Comparison of ENCODE assay signal across 15 cellular contexts in genomic region chr3:52222319-52223221, GRCh38. TPM values are rescaled to one million over a fixed set of nuclear protein-coding genes. Genes with fewer than 3 reads are reported as not detected.
A peak's percentile ranks its signal among the peaks of the same experiment; 100 is the strongest.
DNase-seq lines count a peak whose midpoint lies in the region; ATAC-seq and TF ChIP-seq lines count a peak whose summit lies in the region.
"Had no signal": no experiment of that assay in that cellular context is flagged by ENCODE, and none has a peak within 500 bp of the region (broad histone marks: within the 10 kb centered on the region; RNA-seq: fewer than 3 reads in every experiment).

No MANE protein-coding gene starts in this region.

- DNase-seq in T-helper 2 cell treated with Interferon-gamma antibody and Interleukin-4, amounts not matched to agents 5 μg/mL and 100 μg/mL, for 36 hours (ENCODE audit: low spot score): no peak
- no peak for DNase-seq in T-helper 2 cell
- no peak for DNase-seq in activated T-helper 1 cell treated with anti-CD3 and anti-CD28 coated beads, Interleukin-12 subunit alpha, Interleukin-12 subunit beta, Interleukin-2, Interleukin-4 antibody, amounts not matched to agents 30 ng/mL and 10 ng/mL and 1 ng/mL, durations not matched to agents 14 hours and 24 hours and 36 hours (ENCODE audit: low spot score)
- DNase-seq in sciatic nerve (ENCODE audit: low spot score): peak; percentile 59
- no peak for DNase-seq in esophagus muscularis mucosa (ENCODE audit: extremely low spot score)
- DNase-seq: 8988T, kidney glomerular epithelial cell, NCI-H1436 treated with DMSO at 0.1 percent for 48 hours, NCI-H510A treated with DMSO at 0.1 percent for 48 hours, T1000 had no signal

- 95% methylated on average over 24 of the region's 41 CpGs for WGBS in esophagus muscularis mucosa

- H3K27me3 Mint-ChIP-seq in T-helper 2 cell treated with Interferon-gamma antibody and Interleukin-4, amounts not matched to agents 5 μg/mL and 100 μg/mL, for 36 hours (ENCODE audit: low read depth): no peaks in the 10 kb centered on the region
- H3K27me3 Mint-ChIP-seq in activated T-helper 1 cell treated with anti-CD3 and anti-CD28 coated beads, Interleukin-12 subunit alpha, Interleukin-12 subunit beta, Interleukin-2, Interleukin-4 antibody, amounts not matched to agents 30 ng/mL and 10 ng/mL and 1 ng/mL, durations not matched to agents 14 hours and 24 hours and 36 hours (ENCODE audit: insufficient read depth): no peaks in the 10 kb centered on the region

- peaks cover 4% of the 10 kb centered on the region for H3K36me3 Mint-ChIP-seq in T-helper 2 cell treated with Interferon-gamma antibody and Interleukin-4, amounts not matched to agents 5 μg/mL and 100 μg/mL, for 36 hours (ENCODE audit: low read depth)
- peaks cover under 1% of the 10 kb centered on the region for H3K36me3 Mint-ChIP-seq in activated T-helper 1 cell treated with anti-CD3 and anti-CD28 coated beads, Interleukin-12 subunit alpha, Interleukin-12 subunit beta, Interleukin-2, Interleukin-4 antibody, amounts not matched to agents 30 ng/mL and 10 ng/mL and 1 ng/mL, durations not matched to agents 14 hours and 24 hours and 36 hours (ENCODE audit: low read depth)

- no peaks in the 10 kb centered on the region for H3K9me3 Mint-ChIP-seq in T-helper 2 cell treated with Interferon-gamma antibody and Interleukin-4, amounts not matched to agents 5 μg/mL and 100 μg/mL, for 36 hours
- no peaks in the 10 kb centered on the region for H3K9me3 Mint-ChIP-seq in activated T-helper 1 cell treated with anti-CD3 and anti-CD28 coated beads, Interleukin-12 subunit alpha, Interleukin-12 subunit beta, Interleukin-2, Interleukin-4 antibody, amounts not matched to agents 30 ng/mL and 10 ng/mL and 1 ng/mL, durations not matched to agents 14 hours and 24 hours and 36 hours

- TF ChIP-seq EP300 in esophagus muscularis mucosa (IDR thresholded peaks at IDR 0.05): no peak

- H3K4me3 Mint-ChIP-seq in T-helper 2 cell treated with Interferon-gamma antibody and Interleukin-4, amounts not matched to agents 5 μg/mL and 100 μg/mL, for 36 hours: peak overlapping the region; percentile 75
- peak overlapping the region; percentile 76 for H3K4me3 Mint-ChIP-seq in activated T-helper 1 cell treated with anti-CD3 and anti-CD28 coated beads, Interleukin-12 subunit alpha, Interleukin-12 subunit beta, Interleukin-2, Interleukin-4 antibody, amounts not matched to agents 30 ng/mL and 10 ng/mL and 1 ng/mL, durations not matched to agents 14 hours and 24 hours and 36 hours

- H3K27ac ChIP-seq in esophagus muscularis mucosa (replicated peaks in 1 of 4): no peak overlapping the region
- H3K27ac ChIP-seq: body of pancreas, testis had no signal

- H3K27me3 ChIP-seq in esophagus muscularis mucosa: no peaks in the 10 kb centered on the region
- H3K27me3 ChIP-seq: body of pancreas, testis had no signal

- H3K4me3 ChIP-seq in esophagus muscularis mucosa: no peak overlapping the region
- H3K4me3 ChIP-seq: body of pancreas, testis had no signal

- peak overlapping the region; percentile 82 for H3K27ac Mint-ChIP-seq in T-helper 2 cell treated with Interferon-gamma antibody and Interleukin-4, amounts not matched to agents 5 μg/mL and 100 μg/mL, for 36 hours
- peak overlapping the region; percentile 75 for H3K27ac Mint-ChIP-seq in activated T-helper 1 cell treated with anti-CD3 and anti-CD28 coated beads, Interleukin-12 subunit alpha, Interleukin-12 subunit beta, Interleukin-2, Interleukin-4 antibody, amounts not matched to agents 30 ng/mL and 10 ng/mL and 1 ng/mL, durations not matched to agents 14 hours and 24 hours and 36 hours

- ATAC-seq in sciatic nerve (no peak), HG03039 (IDR thresholded peaks at IDR 0.05; ENCODE audit: unreplicated experiment) (no peak)
- ATAC-seq: body of pancreas had no signal

- no peak for TF ChIP-seq POLR2A in esophagus muscularis mucosa (IDR thresholded peaks at IDR 0.05; ENCODE audit: low read depth)

- peaks cover 20 to 49% (median 46%) of the 10 kb centered on the region in 4 donors for H3K4me1 ChIP-seq in esophagus muscularis mucosa

- peaks cover 57% of the 10 kb centered on the region for H3K4me1 Mint-ChIP-seq in T-helper 2 cell treated with Interferon-gamma antibody and Interleukin-4, amounts not matched to agents 5 μg/mL and 100 μg/mL, for 36 hours (ENCODE audit: low read depth)
- H3K4me1 Mint-ChIP-seq in activated T-helper 1 cell treated with anti-CD3 and anti-CD28 coated beads, Interleukin-12 subunit alpha, Interleukin-12 subunit beta, Interleukin-2, Interleukin-4 antibody, amounts not matched to agents 30 ng/mL and 10 ng/mL and 1 ng/mL, durations not matched to agents 14 hours and 24 hours and 36 hours (ENCODE audit: low read depth): peaks cover 88% of the 10 kb centered on the region

- intact Hi-C loops in activated T-helper 1 cell treated with anti-CD3 and anti-CD28 coated beads, Interleukin-12 subunit alpha, Interleukin-12 subunit beta, Interleukin-2, Interleukin-4 antibody, amounts not matched to agents 30 ng/mL and 10 ng/mL and 1 ng/mL, durations not matched to agents 14 hours and 24 hours and 36 hours (cut with micrococcal nuclease): loop anchor here (5.0 kb wide), 2 partner anchors 220 to 225 kb away; partner anchors contain the start of gene SEMA3G
- intact Hi-C loops in sciatic nerve (cut with DNase I) (no loop called here), esophagus muscularis mucosa (cut with DNase I) (no loop called here)

- H3K36me3 ChIP-seq in esophagus muscularis mucosa: peaks cover 0 to 7% (median 2%) of the 10 kb centered on the region in 4 donors

- no peaks in the 10 kb centered on the region for H3K9me3 ChIP-seq in esophagus muscularis mucosa
- H3K9me3 ChIP-seq: body of pancreas, testis had no signal

- TF ChIP-seq CTCF in esophagus muscularis mucosa (IDR thresholded peaks at IDR 0.05): no peak

RNA-seq across cellular contexts. Expression of gene TLR9, which starts 2.9 kb away (rescaled TPM):
- total RNA-seq in activated T-helper 1 cell treated with anti-CD3 and anti-CD28 coated beads, Interleukin-12 subunit alpha, Interleukin-12 subunit beta, Interleukin-2, Interleukin-4 antibody, amounts not matched to agents 30 ng/mL and 10 ng/mL and 1 ng/mL, durations not matched to agents 14 hours and 24 hours and 36 hours: 0.47 TPM in 1 of 2 replicates, not detected in the other
- 1.1 TPM for total RNA-seq in sciatic nerve
- total RNA-seq in esophagus muscularis mucosa: under 1 TPM in 3 of 4 donors, not detected in 1; 0.13 to 0.69 (median 0.17) TPM
- total RNA-seq: glomerular endothelial cell, RPMI7951 had no signal

RNA-seq across cellular contexts. Expression of gene TWF2, which starts 16.4 kb away (rescaled TPM):
- total RNA-seq in activated T-helper 1 cell treated with anti-CD3 and anti-CD28 coated beads, Interleukin-12 subunit alpha, Interleukin-12 subunit beta, Interleukin-2, Interleukin-4 antibody, amounts not matched to agents 30 ng/mL and 10 ng/mL and 1 ng/mL, durations not matched to agents 14 hours and 24 hours and 36 hours: 94.3 and 98.6 TPM in 2 replicates
- total RNA-seq in sciatic nerve (39.8 TPM), esophagus muscularis mucosa (10 to 100 TPM; 66.4 to 89.5 (median 79.9) TPM)

RNA-seq across cellular contexts. Expression of gene PPM1M, which starts 23.0 kb away (rescaled TPM):
- 57.1 and 59.5 TPM in 2 replicates for total RNA-seq in activated T-helper 1 cell treated with anti-CD3 and anti-CD28 coated beads, Interleukin-12 subunit alpha, Interleukin-12 subunit beta, Interleukin-2, Interleukin-4 antibody, amounts not matched to agents 30 ng/mL and 10 ng/mL and 1 ng/mL, durations not matched to agents 14 hours and 24 hours and 36 hours
- total RNA-seq in sciatic nerve (36.9 TPM), esophagus muscularis mucosa (10 to 100 TPM; 24.1 to 35.7 (median 32.4) TPM)

RNA-seq across cellular contexts. Expression of gene ALAS1, which starts 24.6 kb away (rescaled TPM):
- total RNA-seq in activated T-helper 1 cell treated with anti-CD3 and anti-CD28 coated beads, Interleukin-12 subunit alpha, Interleukin-12 subunit beta, Interleukin-2, Interleukin-4 antibody, amounts not matched to agents 30 ng/mL and 10 ng/mL and 1 ng/mL, durations not matched to agents 14 hours and 24 hours and 36 hours: 105 and 110 TPM in 2 replicates
- total RNA-seq in sciatic nerve (39.1 TPM), esophagus muscularis mucosa (10 to 100 TPM; 31.1 to 50.5 (median 38.9) TPM)

RNA-seq across cellular contexts. Expression of gene WDR82, which starts 55.9 kb away (rescaled TPM):
- total RNA-seq in activated T-helper 1 cell treated with anti-CD3 and anti-CD28 coated beads, Interleukin-12 subunit alpha, Interleukin-12 subunit beta, Interleukin-2, Interleukin-4 antibody, amounts not matched to agents 30 ng/mL and 10 ng/mL and 1 ng/mL, durations not matched to agents 14 hours and 24 hours and 36 hours: 105 and 107 TPM in 2 replicates
- total RNA-seq in sciatic nerve (71.5 TPM), esophagus muscularis mucosa (100 to 1,000 TPM in 1 of 4 donors, 10 to 100 TPM in 3; 62.6 to 101 (median 80.9) TPM)
